In the genomic region with DNA sequence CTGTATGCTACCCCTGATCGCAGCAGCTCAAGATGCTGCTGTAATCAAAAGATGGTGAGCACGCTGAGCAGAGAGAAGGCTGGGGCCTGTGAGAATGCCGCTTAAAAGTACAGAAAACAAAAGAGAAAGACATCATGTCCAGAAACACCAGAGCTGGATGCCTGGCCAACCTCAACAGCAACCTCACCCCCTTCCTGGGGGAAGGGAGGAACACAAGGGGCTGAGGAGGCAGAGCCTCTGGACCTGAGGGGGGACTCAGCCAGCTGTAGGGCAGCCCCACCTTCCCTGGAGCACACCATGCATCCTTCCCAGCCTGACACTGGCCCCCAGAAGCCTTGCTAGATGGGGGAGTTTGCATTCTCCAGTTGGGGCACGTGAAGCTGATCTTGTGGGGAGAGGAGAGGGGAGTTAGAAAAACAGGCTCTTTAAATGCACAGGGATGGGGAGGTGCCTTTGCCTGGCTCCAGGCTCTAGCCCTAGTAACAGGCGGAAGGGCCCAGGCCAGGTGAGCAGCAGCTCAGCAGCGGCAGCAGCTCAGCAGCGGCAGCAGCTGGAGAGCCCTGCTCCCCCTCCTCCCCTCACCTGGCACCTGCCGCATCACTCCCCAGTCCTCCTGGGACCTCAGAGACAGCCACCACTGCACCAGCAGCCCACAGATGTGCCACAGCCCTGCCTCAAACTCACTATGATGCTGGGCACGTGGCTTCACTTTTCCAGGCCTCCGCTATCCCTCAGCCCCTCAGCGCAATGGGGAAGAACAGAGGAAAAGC, we compare ENCODE assay signal across 16 cellular contexts.
DNase-seq lines count a peak whose midpoint lies in the region; ATAC-seq, FAIRE-seq and TF ChIP-seq lines count a peak whose summit lies in the region.
"Had no signal": no experiment of that assay in that cellular context is flagged by ENCODE, and none has a peak within 500 bp of the region (broad histone marks: within the 10 kb centered on the region; RNA-seq: fewer than 3 reads in every experiment).

No MANE protein-coding gene starts in this region.

- no peaks in the 10 kb centered on the region for H3K27me3 ChIP-seq in thoracic aorta (replicated peaks; ENCODE audit: insufficient read depth)
- no peaks in the 10 kb centered on the region for H3K27me3 ChIP-seq in CD4-positive, alpha-beta T cell (ENCODE audit: control insufficient read depth, insufficient read depth, low read length)

- H3K27ac ChIP-seq in kidney (ENCODE audit: low read depth in 2 of 2, low read length in 2 of 2) (peak overlapping the region; percentile 8 to 60), thoracic aorta (peak overlapping the region; percentile 74 to 85)
- no peak overlapping the region for H3K27ac ChIP-seq in CD4-positive, alpha-beta T cell (ENCODE audit: low read depth, low read length)
- H3K27ac ChIP-seq: 22Rv1 had no signal

- FAIRE-seq in kidney (lab: Jason Lieb, UNC) = no peak
- FAIRE-seq: frontal cortex had no signal

- TF ChIP-seq CTCF in kidney (IDR thresholded peaks at IDR 0.05; ENCODE audit: borderline replicate concordance, extremely low read depth, insufficient read depth) (no peak), thoracic aorta (IDR thresholded peaks at IDR 0.05) (no peak)
- no peak for TF ChIP-seq CTCF in CD4-positive, alpha-beta T cell (IDR thresholded peaks at IDR 0.05)

- H3K4me1 Mint-ChIP-seq in CD4-positive, alpha-beta T cell (ENCODE audit: low read depth) = no peaks in the 10 kb centered on the region

- DNase-seq in NCI-H1417 (lab: John Stamatoyannopoulos, UW) (peak; percentile 41 to 66 (median 64)), NCI-H1417 treated with DMSO at 0.1 percent for 48 hours (lab: John Stamatoyannopoulos, UW) (no peak), NCI-H510A treated with DMSO at 0.1 percent for 48 hours (lab: John Stamatoyannopoulos, UW) (peak; percentile 94), kidney (no peak), thoracic aorta (ENCODE audit: low spot score) (no peak)
- DNase-seq in CD4-positive, alpha-beta T cell = no peak
- DNase-seq in activated T-cell treated with anti-CD3 and anti-CD28 coated beads, Interleukin-2, amount 50 U/mL, for 1 hour = no peak
- no peak for DNase-seq in stimulated activated CD4-positive, alpha-beta T cell treated with anti-CD3 and anti-CD28 coated beads, Interleukin-12 subunit alpha, Interleukin-12 subunit beta, amount 100 ng/mL, for 4 hours
- DNase-seq: effector CD4-positive, alpha-beta T cell; IMR-90; kidney glomerular epithelial cell; naive B cell; NCI-H1048; T-cell had no signal

- no peaks in the 10 kb centered on the region for H3K9me3 Mint-ChIP-seq in CD4-positive, alpha-beta T cell
- H3K9me3 Mint-ChIP-seq: naive B cell, T-cell had no signal

- H3K36me3 ChIP-seq in kidney (ENCODE audit: control insufficient read depth in 1 of 2, insufficient read depth in 2 of 2, low read length in 2 of 2) (peaks cover 0 to 3% of the 10 kb centered on the region in 2 donors), thoracic aorta (no peaks in the 10 kb centered on the region)

- CTCF ChIA-PET in CD4-positive, alpha-beta T cell (lab: Charles Lee) = interaction anchor here (1.0 kb wide), 1 partner anchor 36 kb away, joined by 3 read pairs; no protein-coding TSS in a partner anchor

- no peak overlapping the region for H3K9ac ChIP-seq in kidney (ENCODE audit: low read length in 2 of 2)

- no peak overlapping the region for H3K4me3 Mint-ChIP-seq in CD4-positive, alpha-beta T cell
- H3K4me3 Mint-ChIP-seq: T-cell had no signal

- H3K4me1 ChIP-seq in kidney (ENCODE audit: control insufficient read depth in 1 of 2, insufficient read depth in 1 of 2, low read depth in 1 of 2, low read length in 2 of 2) (peaks cover 27 to 44% of the 10 kb centered on the region in 2 donors), thoracic aorta (ENCODE audit: control insufficient read depth in 1 of 2, low read depth in 2 of 2) (peaks cover 56 to 94% of the 10 kb centered on the region in 2 donors)

- POLR2A ChIA-PET in CD4-positive, alpha-beta T cell (lab: Charles Lee) = no interaction called here

- ATAC-seq in thoracic aorta (ENCODE audit: insufficient number of reproducible peaks, low FRiP score, low read depth) = no peak
- no peak for ATAC-seq in CD4-positive, alpha-beta T cell (ENCODE audit: poor library complexity)
- ATAC-seq: T-cell had no signal

- no peaks in the 10 kb centered on the region for H3K27me3 Mint-ChIP-seq in CD4-positive, alpha-beta T cell
- H3K27me3 Mint-ChIP-seq: naive B cell, T-cell had no signal

- H3K36me3 Mint-ChIP-seq in CD4-positive, alpha-beta T cell (ENCODE audit: low read depth) = no peaks in the 10 kb centered on the region
- H3K36me3 Mint-ChIP-seq: naive B cell, T-cell had no signal

- H3K4me3 ChIP-seq in kidney (ENCODE audit: low read length in 2 of 2) = no peak overlapping the region
- H3K4me3 ChIP-seq in thoracic aorta = peak overlapping the region; percentile 23

- intact Hi-C loops in kidney (cut with DNase I) = no loop called here
- intact Hi-C loops in CD4-positive, alpha-beta T cell (cut with DNase I, micrococcal nuclease) = no loop called here

- H3K9me3 ChIP-seq in kidney (ENCODE audit: control insufficient read depth in 1 of 2, low read length in 2 of 2) (no peaks in the 10 kb centered on the region), thoracic aorta (no peaks in the 10 kb centered on the region)
- H3K9me3 ChIP-seq in CD4-positive, alpha-beta T cell (ENCODE audit: control insufficient read depth, low read length) = no peaks in the 10 kb centered on the region

- no peak overlapping the region for H3K27ac Mint-ChIP-seq in CD4-positive, alpha-beta T cell
- H3K27ac Mint-ChIP-seq: T-cell had no signal

Comparison
In these comparisons a context has a peak if more than half of its experiments do, and no peak if none do; other contexts are left out.
1. DNase-seq: peak in NCI-H1417 (3 of 3) and NCI-H510A treated with DMSO at 0.1 percent for 48 hours (single experiment); none in NCI-H1417 treated with DMSO at 0.1 percent for 48 hours (single experiment), kidney (single experiment), thoracic aorta (single experiment), CD4-positive, alpha-beta T cell (0 of 10), activated T-cell treated with anti-CD3 and anti-CD28 coated beads, Interleukin-2, amount 50 U/mL, for 1 hour (single experiment) and stimulated activated CD4-positive, alpha-beta T cell treated with anti-CD3 and anti-CD28 coated beads, Interleukin-12 subunit alpha, Interleukin-12 subunit beta, amount 100 ng/mL, for 4 hours (single experiment).